8 cellular contexts compared by ENCODE assay signal in genomic region chr2:11344342-11344955, GRCh38. TPM values are rescaled to one million over a fixed set of nuclear protein-coding genes. Genes with fewer than 3 reads are reported as not detected.
A peak's percentile ranks its signal among the peaks of the same experiment; 100 is the strongest.
DNase-seq lines count a peak whose midpoint lies in the region; ATAC-seq and TF ChIP-seq lines count a peak whose summit lies in the region.

ROCK2 (minus strand) TSS chr2:11344636; CDS start chr2:11344136, 500 bp downstream.

- H3K27ac ChIP-seq in colonic mucosa, result peak within 1 kb of the TSS; percentile 99

- ATAC-seq in GM18909 (IDR thresholded peaks at IDR 0.05; ENCODE audit: poor library complexity, unreplicated experiment) (peak; percentile 70), HG03159 (IDR thresholded peaks at IDR 0.05; ENCODE audit: unreplicated experiment) (peak; percentile 58), left colon (peak; percentile 66)
- ATAC-seq in activated CD4-positive, alpha-beta T cell treated with anti-CD3 and anti-CD28 coated beads for 36 hours, result peak; percentile 68

- POLR2A ChIA-PET in activated CD4-positive, alpha-beta T cell treated with anti-CD3 and anti-CD28 coated beads for 36 hours (lab: Charles Lee), result interaction anchor here (0.6 kb wide), 1 partner anchor 690 kb away, joined by 3 read pairs; no protein-coding TSS in a partner anchor

- peak within 1 kb of the TSS; percentile 77 for H3K4me3 ChIP-seq in colonic mucosa

- no peaks in the 10 kb centered on the region for H3K27me3 Mint-ChIP-seq in activated CD4-positive, alpha-beta T cell treated with anti-CD3 and anti-CD28 coated beads for 36 hours

- H3K4me1 Mint-ChIP-seq in activated CD4-positive, alpha-beta T cell treated with anti-CD3 and anti-CD28 coated beads for 36 hours, result peaks cover 31% of the 10 kb centered on the region

- H3K4me1 ChIP-seq in colonic mucosa, result peaks cover 18% of the 10 kb centered on the region

- H3K36me3 ChIP-seq in colonic mucosa, result no peaks in the 10 kb centered on the region

- H3K9me3 Mint-ChIP-seq in activated CD4-positive, alpha-beta T cell treated with anti-CD3 and anti-CD28 coated beads for 36 hours (ENCODE audit: low read depth), result no peaks in the 10 kb centered on the region

- H3K36me3 Mint-ChIP-seq in activated CD4-positive, alpha-beta T cell treated with anti-CD3 and anti-CD28 coated beads for 36 hours (ENCODE audit: low read depth), result no peaks in the 10 kb centered on the region

- H3K9me3 ChIP-seq in colonic mucosa, result no peaks in the 10 kb centered on the region

- peak within 1 kb of the TSS; percentile 97 for H3K4me3 Mint-ChIP-seq in activated CD4-positive, alpha-beta T cell treated with anti-CD3 and anti-CD28 coated beads for 36 hours

- CTCF ChIA-PET in activated CD4-positive, alpha-beta T cell treated with anti-CD3 and anti-CD28 coated beads for 36 hours (lab: Charles Lee), result interaction anchor here (1.1 to 2.7 kb wide), 3 partner anchors 14 to 212 kb away, joined by 3 to 11 read pairs (median 3); a partner anchor contains a TSS

- peak within 1 kb of the TSS; percentile 98 to 99 for H3K9ac ChIP-seq in colonic mucosa (ENCODE audit: low read depth in 2 of 2, low read length in 2 of 2)

- DNase-seq in AG08396 (ENCODE audit: low spot score) (peak; percentile 91), NCI-H446 treated with DMSO at 0.1 percent for 48 hours (lab: John Stamatoyannopoulos, UW) (peak; percentile 56), colonic mucosa (peak; percentile 88), left colon (peak; percentile 86 to 88)
- DNase-seq in activated CD4-positive, alpha-beta T cell treated with anti-CD3 and anti-CD28 coated beads for 36 hours, result peak; percentile 81
- peak; percentile 73 to 81 for DNase-seq in stimulated activated CD4-positive, alpha-beta T cell treated with anti-CD3 and anti-CD28 coated beads, Interleukin-2, amount 100 ng/mL, for 24 hours

- no peak for TF ChIP-seq CTCF in colonic mucosa (IDR thresholded peaks at IDR 0.05)

- intact Hi-C loops in activated CD4-positive, alpha-beta T cell treated with anti-CD3 and anti-CD28 coated beads for 36 hours (cut with DNase I, micrococcal nuclease), result loop anchor here (2.0 to 10.0 kb wide), 6 partner anchors 110 to 1373 kb away; partner anchors contain the start of genes E2F6 (in 1 of the 2), PDIA6 (in 1 of the 2), SLC66A3 (in 1 of the 2) and TRIB2 (in 1 of the 2)
- intact Hi-C loops in colonic mucosa (cut with DNase I) (loop anchor here (10.0 kb wide), 1 partner anchor 60 kb away; no protein-coding TSS in a partner anchor), left colon (cut with DNase I, micrococcal nuclease) (no loop called here)

- peak within 1 kb of the TSS; percentile 89 for H3K27ac Mint-ChIP-seq in activated CD4-positive, alpha-beta T cell treated with anti-CD3 and anti-CD28 coated beads for 36 hours

- H3K27me3 ChIP-seq in colonic mucosa, result no peaks in the 10 kb centered on the region

RNA-seq across cellular contexts. Expression of gene ROCK2, which starts in this region (rescaled TPM):
- total RNA-seq in activated CD4-positive, alpha-beta T cell treated with anti-CD3 and anti-CD28 coated beads for 36 hours, result 10 to 100 TPM; 14.4 to 16.7 TPM
- total RNA-seq in colonic mucosa, result 10 to 100 TPM; 62.7 to 80.9 TPM
- 10 to 100 TPM; 78.4 to 90.9 TPM for total RNA-seq in left colon

Comparison
In these comparisons a context has a peak if more than half of its experiments do, and no peak if none do; other contexts are left out.
1. Peak in every context shown above with its lines: DNase-seq, ATAC-seq, H3K4me3 ChIP-seq and H3K27ac ChIP-seq.
2. intact Hi-C loops: an anchor here in activated CD4-positive, alpha-beta T cell treated with anti-CD3 and anti-CD28 coated beads for 36 hours (2.0 to 10.0 kb wide) and colonic mucosa (10.0 kb wide); none called in left colon.